ENCODE assay signal across 29 cellular contexts in genomic region chr7:24637021-24637420, GRCh38.
"Had no signal": no experiment of that assay in that cellular context is flagged by ENCODE, and none has a peak within 500 bp of the region (broad histone marks: within the 10 kb centered on the region; RNA-seq: fewer than 3 reads in every experiment).

No MANE protein-coding gene starts in this region.

- H3K4me1 ChIP-seq: SJCRH30 had no signal

- H3K27me3 Mint-ChIP-seq: activated CD4-positive, alpha-beta memory T cell treated with anti-CD3 and anti-CD28 coated beads for 36 hours; activated CD4-positive, alpha-beta T cell treated with anti-CD3 and anti-CD28 coated beads, Interleukin-2, amount 10 ng/mL, durations not matched to agents 7 days and 5 days; activated naive CD8-positive, alpha-beta T cell treated with anti-CD3 and anti-CD28 coated beads, Interleukin-2, amount 50 U/mL, for 24 hours had no signal

- H3K4me2 ChIP-seq: SK-N-SH had no signal

- H3K9ac ChIP-seq: SK-N-SH had no signal

- H3K27me3 ChIP-seq: brain microvascular endothelial cell, cardiac muscle cell, MG63, SJCRH30 had no signal

- H3K27ac ChIP-seq: brain microvascular endothelial cell, cardiac muscle cell, RWPE1, SJCRH30, VCaP had no signal

- H3K27ac Mint-ChIP-seq: activated CD4-positive, alpha-beta memory T cell treated with anti-CD3 and anti-CD28 coated beads for 36 hours; activated CD4-positive, alpha-beta T cell treated with anti-CD3 and anti-CD28 coated beads, Interleukin-2, amount 10 ng/mL, durations not matched to agents 7 days and 5 days; activated naive CD4-positive, alpha-beta T cell treated with anti-CD3 and anti-CD28 coated beads, Interleukin-2, amount 50 U/mL, for 72 hours; activated naive CD8-positive, alpha-beta T cell treated with anti-CD3 and anti-CD28 coated beads, Interleukin-2, amount 50 U/mL, for 24 hours had no signal

- H3K4me3 Mint-ChIP-seq: activated CD4-positive, alpha-beta memory T cell treated with anti-CD3 and anti-CD28 coated beads for 36 hours; activated CD4-positive, alpha-beta T cell treated with anti-CD3 and anti-CD28 coated beads, Interleukin-2, amount 10 ng/mL, durations not matched to agents 7 days and 5 days; activated naive CD8-positive, alpha-beta T cell treated with anti-CD3 and anti-CD28 coated beads, Interleukin-2, amount 50 U/mL, for 24 hours; activated T-cell treated with anti-CD3 and anti-CD28 coated beads, Interleukin-2, amount 50 U/mL, for 4 hours had no signal

- H3K9me3 Mint-ChIP-seq: activated CD4-positive, alpha-beta memory T cell treated with anti-CD3 and anti-CD28 coated beads for 36 hours; activated CD4-positive, alpha-beta T cell treated with anti-CD3 and anti-CD28 coated beads, Interleukin-2, amount 10 ng/mL, durations not matched to agents 7 days and 5 days; activated naive CD4-positive, alpha-beta T cell treated with anti-CD3 and anti-CD28 coated beads, Interleukin-2, amount 50 U/mL, for 72 hours; activated naive CD8-positive, alpha-beta T cell treated with anti-CD3 and anti-CD28 coated beads, Interleukin-2, amount 50 U/mL, for 24 hours; activated T-cell treated with anti-CD3 and anti-CD28 coated beads, Interleukin-2, amount 50 U/mL, for 4 hours had no signal

- H3K9me3 ChIP-seq: MG63, SJCRH30, SK-N-SH had no signal

- H3K4me3 ChIP-seq: cardiac muscle cell, MG63, SJCRH30 had no signal

- ATAC-seq: activated naive CD4-positive, alpha-beta T cell treated with anti-CD3 and anti-CD28 coated beads, Interleukin-2, amount 50 U/mL, for 72 hours; activated naive CD8-positive, alpha-beta T cell treated with anti-CD3 and anti-CD28 coated beads, Interleukin-2, amount 50 U/mL, for 24 hours; activated T-cell treated with anti-CD3 and anti-CD28 coated beads, Interleukin-2, amount 50 U/mL, for 4 hours; Panc1 had no signal

- H3K36me3 ChIP-seq: brain microvascular endothelial cell, cardiac muscle cell had no signal

- DNase-seq: activated CD4-positive, alpha-beta memory T cell treated with anti-CD3 and anti-CD28 coated beads for 36 hours; activated CD4-positive, alpha-beta T cell treated with anti-CD3 and anti-CD28 coated beads, Interleukin-2, amount 10 ng/mL, durations not matched to agents 7 days and 5 days; activated CD4-positive, CD25-positive, alpha-beta regulatory T cell; activated CD8-positive, alpha-beta memory T cell treated with anti-CD3 and anti-CD28 coated beads for 24 hours; activated effector memory CD4-positive, alpha-beta T cell treated with anti-CD3 and anti-CD28 coated beads, Interleukin-2, amount 50 U/mL, for 16 hours; activated naive CD4-positive, alpha-beta T cell treated with Interleukin-2 at 50 U/mL for 16 hours; activated naive CD8-positive, alpha-beta T cell treated with anti-CD3 and anti-CD28 coated beads, Interleukin-2, amount 50 U/mL, for 24 hours; activated T-cell treated with anti-CD3 and anti-CD28 coated beads, Interleukin-2, amount 50 U/mL, for 4 hours; amygdala; brain microvascular endothelial cell; MG63; MV-4-11; NCI-H1092 treated with DMSO at 0.1 percent for 48 hours; NCI-H1436; NCI-H1694 treated with DMSO at 0.1 percent for 48 hours; NCI-H2029 treated with DMSO at 0.1 percent for 48 hours; NCI-H510A treated with DMSO at 0.1 percent for 48 hours; NCI-H69; NK-92 treated with Interleukin-12 subunit alpha and Interleukin-12 subunit beta, amount 100 ng/mL, for 24 hours; OCI-M1; Right ventricle myocardium superior; SJCRH30; SK-N-SH; T-helper 1 cell had no signal
